Comparison of ENCODE assay signal across 9 cellular contexts in the genomic region with DNA sequence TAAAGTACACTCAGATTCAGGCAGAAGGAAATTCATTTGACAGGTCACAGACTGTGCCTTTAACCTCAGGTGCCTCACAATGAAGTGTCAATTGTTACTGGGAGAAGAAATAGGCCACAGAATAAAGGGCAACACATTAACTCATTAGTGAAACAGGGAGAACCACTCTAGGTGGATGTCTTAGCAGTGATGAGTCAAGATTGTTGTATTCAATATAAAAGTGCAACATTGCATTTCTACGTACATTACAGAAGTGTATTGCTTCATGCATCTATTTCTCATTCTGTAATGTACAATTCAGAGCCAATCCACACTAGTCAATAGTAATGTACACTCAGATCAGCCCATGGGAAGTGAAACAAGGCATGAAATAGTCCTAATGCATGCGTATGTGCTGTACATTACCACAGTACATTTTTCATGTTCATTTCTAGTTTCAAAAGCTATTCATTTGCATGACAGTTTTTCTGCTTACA. TPM values are rescaled to one million over a fixed set of nuclear protein-coding genes. Genes with fewer than 3 reads are reported as not detected.
DNase-seq lines count a peak whose midpoint lies in the region; ATAC-seq and TF ChIP-seq lines count a peak whose summit lies in the region.
"Had no signal": no experiment of that assay in that cellular context is flagged by ENCODE, and none has a peak within 500 bp of the region (broad histone marks: within the 10 kb centered on the region; RNA-seq: fewer than 3 reads in every experiment).

No MANE protein-coding gene starts in this region.

- H3K4me3 ChIP-seq in epithelial cell of esophagus (ENCODE audit: low read length) (no peak overlapping the region), vagina (no peak overlapping the region), mesendoderm (ENCODE audit: low read length) (no peak overlapping the region), A673 (ENCODE audit: low read depth, low read length, poor library complexity, severe bottlenecking) (no peak overlapping the region)
- H3K4me3 ChIP-seq: SJSA1 had no signal

- TF ChIP-seq POLR2A in vagina (IDR thresholded peaks at IDR 0.05): no peak

- no peak overlapping the region for H4K8ac ChIP-seq in mesendoderm (ENCODE audit: low read depth, low read length)

- DNase-seq in epithelial cell of esophagus (ENCODE audit: low read depth) (peak; percentile 84), vagina (ENCODE audit: extremely low spot score in 2 of 2) (no peak), mesendoderm (no peak), A673 (ENCODE audit: low spot score) (no peak)
- DNase-seq in effector CD8-positive, alpha-beta T cell (lab: John Stamatoyannopoulos, UW): no peak

- H2BK5ac ChIP-seq in mesendoderm (ENCODE audit: low read length): no peak overlapping the region

- no peaks in the 10 kb centered on the region for H3K4me1 ChIP-seq in vagina
- no peaks in the 10 kb centered on the region for H3K4me1 ChIP-seq in mesendoderm (ENCODE audit: control insufficient read depth, low read depth, low read length)
- H3K4me1 ChIP-seq in A673 (ENCODE audit: insufficient read depth, low read length, poor library complexity, severe bottlenecking): no peaks in the 10 kb centered on the region
- H3K4me1 ChIP-seq: SJSA1 had no signal

- no peak overlapping the region for H2BK15ac ChIP-seq in mesendoderm (replicated peaks; ENCODE audit: low read depth)

- BruUV-seq in A673 (replicated peaks; lab: Mats Ljungman, UMichigan): no TSS peak

- CTCF ChIA-PET in A673 (lab: Charles Lee): no interaction called here

- H3K9me3 ChIP-seq in vagina (no peaks in the 10 kb centered on the region), A673 (ENCODE audit: low read depth, low read length, poor library complexity, severe bottlenecking) (no peaks in the 10 kb centered on the region)
- H3K9me3 ChIP-seq: SJSA1 had no signal

- H3K27ac ChIP-seq in vagina: no peak overlapping the region
- no peak overlapping the region for H3K27ac ChIP-seq in mesendoderm (ENCODE audit: low read depth, low read length)
- no peak overlapping the region for H3K27ac ChIP-seq in A673 (ENCODE audit: low read depth, low read length, poor library complexity, severe bottlenecking)
- H3K27ac ChIP-seq: SJSA1 had no signal

- peak; percentile 99 for ATAC-seq in GM18520 (IDR thresholded peaks at IDR 0.05; ENCODE audit: unreplicated experiment)
- ATAC-seq in GM21526 (IDR thresholded peaks at IDR 0.05; ENCODE audit: low FRiP score, unreplicated experiment): peak; percentile 99
- peak; percentile 97 for ATAC-seq in HG03342 (IDR thresholded peaks at IDR 0.05; ENCODE audit: unreplicated experiment)

- H2BK120ac ChIP-seq in mesendoderm (ENCODE audit: low read depth, low read length): no peak overlapping the region

- H3K27me3 ChIP-seq in vagina (no peaks in the 10 kb centered on the region), mesendoderm (ENCODE audit: insufficient read depth, low read length, poor library complexity) (no peaks in the 10 kb centered on the region), A673 (replicated peaks; ENCODE audit: insufficient read depth, low read depth, low read length, poor library complexity) (peaks cover 45% of the 10 kb centered on the region)

- H3K36me3 ChIP-seq in vagina (no peaks in the 10 kb centered on the region), mesendoderm (ENCODE audit: control insufficient read depth, insufficient read depth, low read length) (no peaks in the 10 kb centered on the region), A673 (ENCODE audit: insufficient read depth, low read length, poor library complexity, severe bottlenecking) (no peaks in the 10 kb centered on the region)
- H3K36me3 ChIP-seq: SJSA1 had no signal

- H3K4ac ChIP-seq in mesendoderm (ENCODE audit: low read depth, low read length): no peak overlapping the region

- no CpG with 5 or more reads among the region's 2 CpGs for WGBS in mesendoderm (ENCODE audit: extremely low coverage, insufficient coverage, low lambda C conversion rate)

- H3K79me1 ChIP-seq in mesendoderm (ENCODE audit: low read length): no peaks in the 10 kb centered on the region

- H2AK5ac ChIP-seq in mesendoderm (ENCODE audit: low read length): no peak overlapping the region

- H3K9ac ChIP-seq in mesendoderm (ENCODE audit: low read length): no peak overlapping the region

- H3K18ac ChIP-seq in mesendoderm (ENCODE audit: low read length): no peak overlapping the region

- H3K23ac ChIP-seq in mesendoderm (ENCODE audit: low read length): no peak overlapping the region

- no peak overlapping the region for H4K5ac ChIP-seq in mesendoderm (ENCODE audit: low read length)

- intact Hi-C loops in vagina (cut with DNase I): no loop called here
- intact Hi-C loops in A673 (cut with micrococcal nuclease; ENCODE audit: unreplicated experiment): no loop called here

- no peaks in the 10 kb centered on the region for H3K79me2 ChIP-seq in mesendoderm (ENCODE audit: control insufficient read depth, insufficient read depth, low read length)

- TF ChIP-seq CTCF in epithelial cell of esophagus (IDR thresholded peaks at IDR 0.05; ENCODE audit: insufficient read depth, low read depth, low read length, missing control alignments) (no peak), vagina (IDR thresholded peaks at IDR 0.05) (no peak), A673 (conservative IDR thresholded peaks at IDR 0.05; ENCODE audit: low read depth, low read length) (no peak)

- H3K56ac ChIP-seq in mesendoderm (ENCODE audit: low read length): no peak overlapping the region

- POLR2A ChIA-PET in A673 (lab: Charles Lee; ENCODE audit: low non-redundant PET): no interaction called here

- no peak overlapping the region for H3K4me2 ChIP-seq in mesendoderm (ENCODE audit: low read length)

RNA-seq across cellular contexts. Expression of gene ARL5A, which starts 12.0 kb away (rescaled TPM):
- total RNA-seq in vagina (32.9 TPM), A673 (2021) (54.0 and 55.0 TPM in 2 replicates)
- polyA plus RNA-seq in mesendoderm (2013, experiment 1 of 2): 71.4 TPM
- 66.9 TPM for polyA plus RNA-seq in mesendoderm (2013, experiment 2 of 2)
